Comparison of ENCODE assay signal across 1 cellular context in genomic region chr9:20701058-20701457, GRCh38.
A peak's percentile ranks its signal among the peaks of the same experiment; 100 is the strongest.
TF ChIP-seq lines count a peak whose summit lies in the region.

No MANE protein-coding gene starts in this region.

TF ChIP-seq in SK-N-SH treated with all-trans-retinoic acid at 6 μM for 48 hours, 23 proteins besides CTCF, POLR2A, EP300 and RAD21 (continued from another document):
- TF ChIP-seq, protein P1, sequence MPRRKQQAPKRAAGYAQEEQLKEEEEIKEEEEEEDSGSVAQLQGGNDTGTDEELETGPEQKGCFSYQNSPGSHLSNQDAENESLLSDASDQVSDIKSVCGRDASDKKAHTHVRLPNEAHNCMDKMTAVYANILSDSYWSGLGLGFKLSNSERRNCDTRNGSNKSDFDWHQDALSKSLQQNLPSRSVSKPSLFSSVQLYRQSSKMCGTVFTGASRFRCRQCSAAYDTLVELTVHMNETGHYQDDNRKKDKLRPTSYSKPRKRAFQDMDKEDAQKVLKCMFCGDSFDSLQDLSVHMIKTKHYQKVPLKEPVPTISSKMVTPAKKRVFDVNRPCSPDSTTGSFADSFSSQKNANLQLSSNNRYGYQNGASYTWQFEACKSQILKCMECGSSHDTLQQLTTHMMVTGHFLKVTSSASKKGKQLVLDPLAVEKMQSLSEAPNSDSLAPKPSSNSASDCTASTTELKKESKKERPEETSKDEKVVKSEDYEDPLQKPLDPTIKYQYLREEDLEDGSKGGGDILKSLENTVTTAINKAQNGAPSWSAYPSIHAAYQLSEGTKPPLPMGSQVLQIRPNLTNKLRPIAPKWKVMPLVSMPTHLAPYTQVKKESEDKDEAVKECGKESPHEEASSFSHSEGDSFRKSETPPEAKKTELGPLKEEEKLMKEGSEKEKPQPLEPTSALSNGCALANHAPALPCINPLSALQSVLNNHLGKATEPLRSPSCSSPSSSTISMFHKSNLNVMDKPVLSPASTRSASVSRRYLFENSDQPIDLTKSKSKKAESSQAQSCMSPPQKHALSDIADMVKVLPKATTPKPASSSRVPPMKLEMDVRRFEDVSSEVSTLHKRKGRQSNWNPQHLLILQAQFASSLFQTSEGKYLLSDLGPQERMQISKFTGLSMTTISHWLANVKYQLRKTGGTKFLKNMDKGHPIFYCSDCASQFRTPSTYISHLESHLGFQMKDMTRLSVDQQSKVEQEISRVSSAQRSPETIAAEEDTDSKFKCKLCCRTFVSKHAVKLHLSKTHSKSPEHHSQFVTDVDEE (CRISPR knock-in tag; IDR thresholded peaks at IDR 0.05), result no peak
- TF ChIP-seq ISL1 (CRISPR knock-in tag; IDR thresholded peaks at IDR 0.05), result 0 out of 2 replicates have a peak, but pooled peaks have one; percentile 12
- TF ChIP-seq CSRNP3 (CRISPR knock-in tag; IDR thresholded peaks at IDR 0.05), result 0 out of 2 replicates have a peak, but pooled peaks have one; percentile 12
